Comparison of ENCODE assay signal across 14 cellular contexts in genomic region chr3:177356113-177356512, GRCh38.
DNase-seq lines count a peak whose midpoint lies in the region; ATAC-seq and TF ChIP-seq lines count a peak whose summit lies in the region.
"Had no signal": no experiment of that assay in that cellular context is flagged by ENCODE, and none has a peak within 500 bp of the region (broad histone marks: within the 10 kb centered on the region; RNA-seq: fewer than 3 reads in every experiment).

No MANE protein-coding gene starts in this region.

- in situ Hi-C loops in mammary epithelial cell (cut with MboI; ENCODE audit: low sequenced_read_pairs in 2 of 2) (loop anchor here (10.0 to 25.0 kb wide), 2 partner anchors 161 to 169 kb away; partner anchors contain the start of gene TBL1XR1 (in 2 of the 2)), transverse colon (cut with MboI; ENCODE audit: low pct_ligation_motif_present in 1 of 4, low pct_unique_long_range_greater_than_20kb in 1 of 4, low sequenced_read_pairs in 3 of 4) (loop anchor here in 2 of 4 donors (10.0 to 25.0 kb wide), 4 partner anchors 161 to 301 kb away; partner anchors contain the start of gene TBL1XR1 (in 2 of the 2))

- H3K4me3 ChIP-seq in mammary epithelial cell (replicated peaks in 1 of 3; ENCODE audit: insufficient read depth in 1 of 3, low read depth in 2 of 3, low read length in 3 of 3): no peak overlapping the region
- no peak overlapping the region for H3K4me3 ChIP-seq in transverse colon

- no peaks in the 10 kb centered on the region for H3K27me3 Mint-ChIP-seq in MCF 10A (ENCODE audit: insufficient read depth, unreplicated experiment)
- peaks cover 2% of the 10 kb centered on the region for H3K27me3 Mint-ChIP-seq in activated naive CD8-positive, alpha-beta T cell treated with anti-CD3 and anti-CD28 coated beads, Interleukin-2, amount 50 U/mL, for 24 hours
- no peaks in the 10 kb centered on the region for H3K27me3 Mint-ChIP-seq in mesothelial cell of epicardium (ENCODE audit: low read depth)
- H3K27me3 Mint-ChIP-seq: naive B cell had no signal

- no peak for ATAC-seq in activated naive CD8-positive, alpha-beta T cell treated with anti-CD3 and anti-CD28 coated beads, Interleukin-2, amount 50 U/mL, for 24 hours
- ATAC-seq in GM18502 (IDR thresholded peaks at IDR 0.05; ENCODE audit: poor library complexity, unreplicated experiment): no peak
- ATAC-seq: WTC11 had no signal

- no peak for TF ChIP-seq CTCF in MCF 10A (IDR thresholded peaks at IDR 0.05; ENCODE audit: unreplicated experiment)
- no peak for TF ChIP-seq CTCF in mammary epithelial cell (conservative IDR thresholded peaks at IDR 0.05 in 1 of 2, IDR thresholded peaks at IDR 0.05 in 1 of 2; ENCODE audit: extremely low read depth in 1 of 2, insufficient read depth in 1 of 2, low read depth in 1 of 2, low read length in 2 of 2)
- TF ChIP-seq CTCF in mesothelial cell of epicardium (IDR thresholded peaks at IDR 0.05; ENCODE audit: unreplicated experiment): no peak
- no peak for TF ChIP-seq CTCF in transverse colon (IDR thresholded peaks at IDR 0.05)

- TF ChIP-seq POLR2A in transverse colon (IDR thresholded peaks at IDR 0.05): no peak

- no peaks in the 10 kb centered on the region for H3K9me3 ChIP-seq in mammary epithelial cell (replicated peaks; ENCODE audit: insufficient read depth, low read length)
- no peaks in the 10 kb centered on the region for H3K9me3 ChIP-seq in transverse colon

- no peaks in the 10 kb centered on the region for H3K79me2 ChIP-seq in mammary epithelial cell (ENCODE audit: insufficient read depth, low read length)

- H3K27me3 ChIP-seq in mammary epithelial cell (ENCODE audit: insufficient read depth, low read length) (no peaks in the 10 kb centered on the region), transverse colon (no peaks in the 10 kb centered on the region)

- dilution Hi-C loops in mammary epithelial cell (cut with HindIII; ENCODE audit: low sequenced_read_pairs): loop anchor here (5.0 kb wide), 1 partner anchor 159 kb away; the partner anchor contains the start of gene TBL1XR1

- no peak for TF ChIP-seq EP300 in transverse colon (IDR thresholded peaks at IDR 0.05; ENCODE audit: low read depth)

- BruUV-seq in MCF 10A (replicated peaks; lab: Mats Ljungman, UMichigan): no TSS peak
- BruUV-seq in mammary epithelial cell (replicated peaks; lab: Mats Ljungman, UMichigan): no TSS peak

- intact Hi-C loops in MCF 10A (cut with micrococcal nuclease) (loop anchor here (5.0 kb wide), 1 partner anchor 49 kb away; no protein-coding TSS in a partner anchor), mammary epithelial cell (cut with micrococcal nuclease) (loop anchor here (2.0 to 10.0 kb wide), 3 partner anchors 49 to 1029 kb away; no protein-coding TSS in a partner anchor), transverse colon (cut with DNase I; ENCODE audit: low total_unique reads) (loop anchor here (5.0 kb wide), 1 partner anchor 304 kb away; no protein-coding TSS in a partner anchor)

- CTCF ChIA-PET in MCF 10A (lab: Yijun Ruan, JAX): interaction anchor here (1.7 kb wide), 1 partner anchor 10 kb away, joined by 11 read pairs; no protein-coding TSS in a partner anchor
- CTCF ChIA-PET in mammary epithelial cell (lab: Charles Lee; ENCODE audit: low non-redundant PET): no interaction called here

- H3K36me3 ChIP-seq in mammary epithelial cell (ENCODE audit: insufficient read depth, low read length): no peaks in the 10 kb centered on the region
- no peaks in the 10 kb centered on the region for H3K36me3 ChIP-seq in transverse colon

- 97% methylated on average over 3 of the region's 3 CpGs for WGBS in mammary epithelial cell (ENCODE audit: low coverage, missing lambda C conversion rate)
- WGBS in transverse colon (ENCODE audit: low coverage in 1 of 2), 2 donors: 97 to 100% methylated on average over 2 to 3 of the region's 3 CpGs

- H3K4me1 ChIP-seq in mammary epithelial cell (ENCODE audit: insufficient read depth, low read length) (peaks cover 44% of the 10 kb centered on the region), transverse colon (peaks cover 32 to 69% (median 56%) of the 10 kb centered on the region in 4 donors)

- H2AFZ ChIP-seq in mammary epithelial cell (ENCODE audit: low read depth, low read length): no peak overlapping the region

- H3K36me3 Mint-ChIP-seq in MCF 10A (ENCODE audit: insufficient read depth, unreplicated experiment) (no peaks in the 10 kb centered on the region), mesothelial cell of epicardium (no peaks in the 10 kb centered on the region)
- peaks cover 1% of the 10 kb centered on the region for H3K36me3 Mint-ChIP-seq in activated naive CD8-positive, alpha-beta T cell treated with anti-CD3 and anti-CD28 coated beads, Interleukin-2, amount 50 U/mL, for 24 hours (ENCODE audit: low read depth)
- H3K36me3 Mint-ChIP-seq: naive B cell, WTC11 had no signal

- peak overlapping the region; percentile 87 for H3K27ac Mint-ChIP-seq in MCF 10A (ENCODE audit: low read depth, unreplicated experiment)
- H3K27ac Mint-ChIP-seq in activated naive CD8-positive, alpha-beta T cell treated with anti-CD3 and anti-CD28 coated beads, Interleukin-2, amount 50 U/mL, for 24 hours: peak overlapping the region; percentile 97
- peak overlapping the region; percentile 32 for H3K27ac Mint-ChIP-seq in mesothelial cell of epicardium
- H3K27ac Mint-ChIP-seq: WTC11 had no signal

- POLR2A ChIA-PET in MCF 10A (lab: Yijun Ruan, JAX): interaction anchor here (2.6 kb wide), 1 partner anchor 10 kb away, joined by 10 read pairs; no protein-coding TSS in a partner anchor

- no peak overlapping the region for H3K27ac ChIP-seq in mammary epithelial cell (ENCODE audit: insufficient read depth, low read depth, low read length)
- peak overlapping the region; percentile 91 to 97 (median 94) for H3K27ac ChIP-seq in transverse colon

- H3K4me3 Mint-ChIP-seq in MCF 10A (ENCODE audit: unreplicated experiment): peak overlapping the region; percentile 26
- no peak overlapping the region for H3K4me3 Mint-ChIP-seq in activated naive CD8-positive, alpha-beta T cell treated with anti-CD3 and anti-CD28 coated beads, Interleukin-2, amount 50 U/mL, for 24 hours
- H3K4me3 Mint-ChIP-seq in mesothelial cell of epicardium: no peak overlapping the region
- H3K4me3 Mint-ChIP-seq: WTC11 had no signal

- DNase-seq in MCF 10A (ENCODE audit: unreplicated experiment) (no peak), mammary epithelial cell (no peak), mesothelial cell of epicardium (ENCODE audit: low spot score in 2 of 2, unreplicated experiment in 2 of 2) (no peak), transverse colon (no peak), NCI-H524 (lab: John Stamatoyannopoulos, UW) (no peak), NCI-H69 (lab: John Stamatoyannopoulos, UW) (no peak)
- no peak for DNase-seq in activated naive CD8-positive, alpha-beta T cell treated with anti-CD3 and anti-CD28 coated beads, Interleukin-2, amount 50 U/mL, for 24 hours
- DNase-seq: activated T-cell treated with anti-CD3 and anti-CD28 coated beads for 4 hours, amygdala, dermis blood vessel endothelial cell, MV-4-11, naive B cell had no signal

- no peaks in the 10 kb centered on the region for H3K9me3 Mint-ChIP-seq in MCF 10A (ENCODE audit: unreplicated experiment)
- H3K9me3 Mint-ChIP-seq in activated naive CD8-positive, alpha-beta T cell treated with anti-CD3 and anti-CD28 coated beads, Interleukin-2, amount 50 U/mL, for 24 hours: no peaks in the 10 kb centered on the region
- no peaks in the 10 kb centered on the region for H3K9me3 Mint-ChIP-seq in mesothelial cell of epicardium
- H3K9me3 Mint-ChIP-seq: WTC11 had no signal

- H3K4me2 ChIP-seq in mammary epithelial cell (ENCODE audit: insufficient read depth, low read depth, low read length): no peak overlapping the region

- H3K4me1 Mint-ChIP-seq in MCF 10A (ENCODE audit: insufficient read depth, unreplicated experiment): peaks cover 47% of the 10 kb centered on the region
- peaks cover 78% of the 10 kb centered on the region for H3K4me1 Mint-ChIP-seq in activated naive CD8-positive, alpha-beta T cell treated with anti-CD3 and anti-CD28 coated beads, Interleukin-2, amount 50 U/mL, for 24 hours
- peaks cover 58% of the 10 kb centered on the region for H3K4me1 Mint-ChIP-seq in mesothelial cell of epicardium

- no peak overlapping the region for H3K9ac ChIP-seq in mammary epithelial cell (ENCODE audit: insufficient read depth, low read length)

- no peaks in the 10 kb centered on the region for H4K20me1 ChIP-seq in mammary epithelial cell (ENCODE audit: insufficient read depth, low read length)

Comparison
In these comparisons a context has a peak if more than half of its experiments do, and no peak if none do; other contexts are left out.
1. H3K27ac Mint-ChIP-seq: peak in every context shown above with its lines; median percentile 97 in activated naive CD8-positive, alpha-beta T cell treated with anti-CD3 and anti-CD28 coated beads, Interleukin-2, amount 50 U/mL, for 24 hours; 87 in MCF 10A; 32 in mesothelial cell of epicardium.